In the genomic region with DNA sequence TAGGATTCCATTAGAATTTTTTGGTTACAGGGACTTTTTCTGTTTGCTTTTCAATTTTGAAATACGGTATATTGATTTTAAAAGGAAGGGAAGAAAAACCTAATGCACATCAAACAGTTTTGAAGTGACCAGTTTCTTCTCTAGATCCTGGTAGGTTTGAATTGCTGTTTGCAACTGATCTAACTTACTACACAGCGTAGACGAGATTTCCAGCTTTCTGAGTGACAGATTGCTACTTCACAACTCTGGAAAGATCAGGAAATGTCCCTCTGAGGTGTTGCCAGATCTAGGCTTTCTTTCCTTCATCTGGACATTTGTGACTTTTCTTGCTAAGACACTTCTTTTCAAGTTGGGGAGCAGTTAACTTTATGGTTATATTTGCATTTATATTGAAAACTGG, we compare ENCODE assay signal across 2 cellular contexts.
TF ChIP-seq lines count a peak whose summit lies in the region.

No MANE protein-coding gene starts in this region.

TF ChIP-seq in HepG2, 621 proteins besides CTCF, POLR2A, EP300 and RAD21 (continued from another document):
- no peak for TF ChIP-seq MAZ (IDR thresholded peaks at IDR 0.05; ENCODE audit: borderline replicate concordance, low read depth, low read length)
- no peak for TF ChIP-seq MAZ (CRISPR knock-in tag; IDR thresholded peaks at IDR 0.05; ENCODE audit: low read depth)
- TF ChIP-seq ZNF317 (CRISPR knock-in tag; IDR thresholded peaks at IDR 0.05), result no peak
- TF ChIP-seq, protein P1, sequence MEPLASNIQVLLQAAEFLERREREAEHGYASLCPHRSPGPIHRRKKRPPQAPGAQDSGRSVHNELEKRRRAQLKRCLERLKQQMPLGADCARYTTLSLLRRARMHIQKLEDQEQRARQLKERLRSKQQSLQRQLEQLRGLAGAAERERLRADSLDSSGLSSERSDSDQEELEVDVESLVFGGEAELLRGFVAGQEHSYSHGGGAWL (CRISPR knock-in tag; IDR thresholded peaks at IDR 0.05), result no peak
- no peak for TF ChIP-seq SRY (CRISPR knock-in tag; IDR thresholded peaks at IDR 0.05)
TF ChIP-seq in HepG2: peak in this region for 0.

TF ChIP-seq in endothelial cell of umbilical vein, 7 proteins besides CTCF, POLR2A, EP300 and RAD21 (continued from another document):
- TF ChIP-seq, protein P2, sequence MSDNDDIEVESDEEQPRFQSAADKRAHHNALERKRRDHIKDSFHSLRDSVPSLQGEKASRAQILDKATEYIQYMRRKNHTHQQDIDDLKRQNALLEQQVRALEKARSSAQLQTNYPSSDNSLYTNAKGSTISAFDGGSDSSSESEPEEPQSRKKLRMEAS (IDR thresholded peaks at IDR 0.05; ENCODE audit: insufficient read depth, insufficient read length), result no peak
- no peak for TF ChIP-seq FOS (IDR thresholded peaks at IDR 0.05; ENCODE audit: borderline replicate concordance, insufficient read depth, low read length)
- TF ChIP-seq GATA2 (IDR thresholded peaks at IDR 0.05; ENCODE audit: insufficient read depth, insufficient read length, low read depth, low read length), result no peak
- no peak for TF ChIP-seq JUN (IDR thresholded peaks at IDR 0.05; ENCODE audit: borderline replicate concordance, insufficient read depth, insufficient read length, low read depth)
- TF ChIP-seq MYC (IDR thresholded peaks at IDR 0.05; ENCODE audit: low read depth, low read length), result no peak
